In the genomic region with DNA sequence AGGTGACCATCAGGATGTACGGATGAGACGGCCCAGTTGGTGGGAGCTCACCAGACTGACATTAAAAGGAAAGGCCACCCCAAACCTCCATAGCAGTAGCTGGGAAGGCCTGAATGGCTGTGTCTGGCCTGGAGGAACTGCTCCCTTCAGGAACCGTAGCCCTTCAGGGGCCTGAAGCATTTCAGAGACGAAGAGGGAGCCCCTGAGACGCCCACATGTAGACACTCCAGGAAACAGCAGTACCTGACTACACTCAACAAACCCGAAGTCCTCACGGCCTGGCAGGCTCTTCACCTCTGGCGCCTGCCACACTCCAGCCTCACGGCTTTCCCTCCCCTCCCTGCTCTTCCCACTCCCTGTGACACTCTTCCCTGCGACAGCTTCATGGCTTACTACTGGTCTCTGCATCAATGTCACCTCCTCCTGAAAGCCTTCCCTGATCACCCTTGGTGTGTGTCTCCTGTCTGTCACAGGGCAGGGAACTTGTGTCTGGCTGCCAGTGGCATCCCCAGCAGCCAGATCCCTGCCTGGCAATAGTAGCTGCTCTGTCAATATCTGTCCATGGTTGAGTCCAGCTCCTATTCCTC, we compare ENCODE assay signal across 2 cellular contexts.
TF ChIP-seq lines count a peak whose summit lies in the region.

No MANE protein-coding gene starts in this region.

TF ChIP-seq in IMR-90, 13 proteins besides CTCF, POLR2A, EP300 and RAD21:
- no peak for TF ChIP-seq SMC3 (IDR thresholded peaks at IDR 0.05; ENCODE audit: low read depth, low read length)
- TF ChIP-seq CHD1 (IDR thresholded peaks at IDR 0.05; ENCODE audit: low read depth, low read length), result no peak
- TF ChIP-seq, protein P1, sequence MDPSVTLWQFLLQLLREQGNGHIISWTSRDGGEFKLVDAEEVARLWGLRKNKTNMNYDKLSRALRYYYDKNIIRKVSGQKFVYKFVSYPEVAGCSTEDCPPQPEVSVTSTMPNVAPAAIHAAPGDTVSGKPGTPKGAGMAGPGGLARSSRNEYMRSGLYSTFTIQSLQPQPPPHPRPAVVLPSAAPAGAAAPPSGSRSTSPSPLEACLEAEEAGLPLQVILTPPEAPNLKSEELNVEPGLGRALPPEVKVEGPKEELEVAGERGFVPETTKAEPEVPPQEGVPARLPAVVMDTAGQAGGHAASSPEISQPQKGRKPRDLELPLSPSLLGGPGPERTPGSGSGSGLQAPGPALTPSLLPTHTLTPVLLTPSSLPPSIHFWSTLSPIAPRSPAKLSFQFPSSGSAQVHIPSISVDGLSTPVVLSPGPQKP (IDR thresholded peaks at IDR 0.05; ENCODE audit: borderline replicate concordance, low read depth, low read length), result no peak
- TF ChIP-seq FOS (IDR thresholded peaks at IDR 0.05; ENCODE audit: low read depth, low read length), result no peak
TF ChIP-seq in IMR-90: peak in this region for 0.

TF ChIP-seq in H1, 55 proteins besides CTCF, POLR2A, EP300 and RAD21:
- no peak for TF ChIP-seq RBBP5 (IDR thresholded peaks at IDR 0.05; ENCODE audit: borderline replicate concordance, low read depth, low read length)
- no peak for TF ChIP-seq NANOG (IDR thresholded peaks at IDR 0.05; ENCODE audit: insufficient read depth, low read depth, low read length, poor library complexity, severe bottlenecking)
- no peak for TF ChIP-seq HDAC6 (IDR thresholded peaks at IDR 0.05; ENCODE audit: low read depth, low read length)
- TF ChIP-seq BACH1 (IDR thresholded peaks at IDR 0.05; ENCODE audit: low read length), result no peak
- TF ChIP-seq JUND (IDR thresholded peaks at IDR 0.05; ENCODE audit: low read length), result no peak
- TF ChIP-seq CBX8 (IDR thresholded peaks at IDR 0.05; ENCODE audit: borderline replicate concordance, low read depth, low read length), result no peak
- TF ChIP-seq SP2 (IDR thresholded peaks at IDR 0.05; ENCODE audit: low read length), result no peak
